Comparison of ENCODE assay signal across 23 cellular contexts in genomic region chr12:68789144-68789878, GRCh38. TPM values are rescaled to one million over a fixed set of nuclear protein-coding genes. Genes with fewer than 3 reads are reported as not detected.
A peak's percentile ranks its signal among the peaks of the same experiment; 100 is the strongest.
DNase-seq lines count a peak whose midpoint lies in the region; ATAC-seq, FAIRE-seq and TF ChIP-seq lines count a peak whose summit lies in the region.
"Had no signal": no experiment of that assay in that cellular context is flagged by ENCODE, and none has a peak within 500 bp of the region (broad histone marks: within the 10 kb centered on the region; RNA-seq: fewer than 3 reads in every experiment).

No MANE protein-coding gene starts in this region.

- FAIRE-seq in astrocyte (lab: Jason Lieb, UNC) = no peak
- FAIRE-seq: HTR-8/SVneo, K562 had no signal

- H3K27ac Mint-ChIP-seq in MCF 10A (ENCODE audit: low read depth, unreplicated experiment) (peak overlapping the region; percentile 63), astrocyte (ENCODE audit: unreplicated experiment) (peak overlapping the region; percentile 42)
- H3K27ac Mint-ChIP-seq in activated CD8-positive, alpha-beta memory T cell treated with anti-CD3 and anti-CD28 coated beads, Interleukin-2, amount 10 ng/mL, durations not matched to agents 7 days and 5 days = no peak overlapping the region
- H3K27ac Mint-ChIP-seq: GM23338 had no signal

- H3K9me3 ChIP-seq in breast epithelium (no peaks in the 10 kb centered on the region), astrocyte (ENCODE audit: insufficient read depth, low read depth, low read length) (no peaks in the 10 kb centered on the region), heart right ventricle (no peaks in the 10 kb centered on the region), esophagus squamous epithelium (no peaks in the 10 kb centered on the region)
- H3K9me3 ChIP-seq: SJCRH30 had no signal

- DNase-seq in MCF 10A (ENCODE audit: unreplicated experiment) = no peak
- no peak for DNase-seq in breast epithelium (ENCODE audit: low spot score in 2 of 2)
- no peak for DNase-seq in astrocyte (ENCODE audit: low read depth)
- DNase-seq in mesenteric fat pad (ENCODE audit: low spot score) = peak; percentile 55
- no peak for DNase-seq in activated CD8-positive, alpha-beta memory T cell treated with anti-CD3 and anti-CD28 coated beads, Interleukin-2, amount 10 ng/mL, durations not matched to agents 7 days and 5 days
- DNase-seq in heart right ventricle = no peak
- DNase-seq in activated CD4-positive, alpha-beta T cell treated with anti-CD3 and anti-CD28 coated beads, Interleukin-2, amount 50 U/mL, for 4 hours = no peak
- DNase-seq in esophagus squamous epithelium (lab: John Stamatoyannopoulos, UW) = no peak
- DNase-seq: 8988T, C1 segment of cervical spinal cord, DMS153, NCI-H1048, NCI-H146, NCI-H2081 treated with DMSO at 0.1 percent for 48 hours, NCI-H510A, NCI-H774, PC-9, SJCRH30 had no signal

- H3K4me1 Mint-ChIP-seq in MCF 10A (ENCODE audit: insufficient read depth, unreplicated experiment) = peaks cover 29% of the 10 kb centered on the region
- peaks cover 14% of the 10 kb centered on the region for H3K4me1 Mint-ChIP-seq in astrocyte (ENCODE audit: low read depth, unreplicated experiment)
- peaks cover 7% of the 10 kb centered on the region for H3K4me1 Mint-ChIP-seq in activated CD8-positive, alpha-beta memory T cell treated with anti-CD3 and anti-CD28 coated beads, Interleukin-2, amount 10 ng/mL, durations not matched to agents 7 days and 5 days

- H3K9me3 Mint-ChIP-seq in MCF 10A (ENCODE audit: unreplicated experiment) (no peaks in the 10 kb centered on the region), astrocyte (ENCODE audit: unreplicated experiment) (no peaks in the 10 kb centered on the region)
- no peaks in the 10 kb centered on the region for H3K9me3 Mint-ChIP-seq in activated CD8-positive, alpha-beta memory T cell treated with anti-CD3 and anti-CD28 coated beads, Interleukin-2, amount 10 ng/mL, durations not matched to agents 7 days and 5 days (ENCODE audit: low read depth)
- H3K9me3 Mint-ChIP-seq: GM23338 had no signal

- no peaks in the 10 kb centered on the region for H3K4me1 ChIP-seq in breast epithelium
- peaks cover 3% of the 10 kb centered on the region for H3K4me1 ChIP-seq in astrocyte (ENCODE audit: insufficient read depth, low read length)
- peaks cover 0 to 43% (median 5%) of the 10 kb centered on the region in 9 donors for H3K4me1 ChIP-seq in heart right ventricle
- H3K4me1 ChIP-seq in esophagus squamous epithelium = peaks cover 4 to 36% (median 30%) of the 10 kb centered on the region in 3 donors

- H3K27me3 ChIP-seq in breast epithelium = no peaks in the 10 kb centered on the region
- H3K27me3 ChIP-seq in astrocyte (ENCODE audit: insufficient read depth, low read length) = no peaks in the 10 kb centered on the region
- no peaks in the 10 kb centered on the region for H3K27me3 ChIP-seq in heart right ventricle
- no peaks in the 10 kb centered on the region for H3K27me3 ChIP-seq in esophagus squamous epithelium
- H3K27me3 ChIP-seq: SJCRH30 had no signal

- no peaks in the 10 kb centered on the region for H3K79me2 ChIP-seq in astrocyte (ENCODE audit: insufficient read depth, low read length)

- TF ChIP-seq CTCF in MCF 10A (IDR thresholded peaks at IDR 0.05; ENCODE audit: unreplicated experiment) = no peak
- TF ChIP-seq CTCF in breast epithelium (IDR thresholded peaks at IDR 0.05) = no peak
- no peak for TF ChIP-seq CTCF in astrocyte (IDR thresholded peaks at IDR 0.05; ENCODE audit: insufficient read depth, low read depth, low read length)
- TF ChIP-seq CTCF in heart right ventricle (IDR thresholded peaks at IDR 0.05) = no peak
- TF ChIP-seq CTCF in esophagus squamous epithelium (IDR thresholded peaks at IDR 0.05) = no peak

- H3K36me3 ChIP-seq in breast epithelium = no peaks in the 10 kb centered on the region
- no peaks in the 10 kb centered on the region for H3K36me3 ChIP-seq in astrocyte (ENCODE audit: insufficient read depth, low read length)
- H3K36me3 ChIP-seq in heart right ventricle = no peaks in the 10 kb centered on the region
- H3K36me3 ChIP-seq in esophagus squamous epithelium = no peaks in the 10 kb centered on the region
- H3K36me3 ChIP-seq: SJCRH30 had no signal

- H3K9ac ChIP-seq in astrocyte (ENCODE audit: low read length) = no peak overlapping the region

- H3K4me2 ChIP-seq in astrocyte (ENCODE audit: low read length) = no peak overlapping the region
- H3K4me2 ChIP-seq: GM23338, PC-9 had no signal

- 95 to 96% methylated on average over 14 of the region's 14 CpGs for WGBS in heart right ventricle, 2 donors
- 91 to 96% methylated on average over 11 to 14 of the region's 14 CpGs for WGBS in esophagus squamous epithelium, 2 donors

- H3K27ac ChIP-seq in breast epithelium = no peak overlapping the region
- no peak overlapping the region for H3K27ac ChIP-seq in astrocyte (ENCODE audit: low read depth, low read length)
- no peak overlapping the region for H3K27ac ChIP-seq in heart right ventricle
- no peak overlapping the region for H3K27ac ChIP-seq in esophagus squamous epithelium
- H3K27ac ChIP-seq: HL-60, PC-9, SJCRH30 had no signal

- no peak overlapping the region for H2AFZ ChIP-seq in astrocyte (ENCODE audit: low read depth, low read length)
- H2AFZ ChIP-seq: GM23338, PC-9 had no signal

- CTCF ChIA-PET in MCF 10A (lab: Yijun Ruan, JAX) = no interaction called here
- CTCF ChIA-PET in activated CD8-positive, alpha-beta memory T cell treated with anti-CD3 and anti-CD28 coated beads, Interleukin-2, amount 10 ng/mL, durations not matched to agents 7 days and 5 days (lab: Charles Lee) = no interaction called here

- H3K4me3 ChIP-seq in breast epithelium = no peak overlapping the region
- H3K4me3 ChIP-seq in astrocyte (ENCODE audit: insufficient read depth, low read depth, low read length) = no peak overlapping the region
- H3K4me3 ChIP-seq in heart right ventricle = no peak overlapping the region
- H3K4me3 ChIP-seq in esophagus squamous epithelium = no peak overlapping the region
- H3K4me3 ChIP-seq: GM23338, K562, PC-9, SJCRH30 had no signal

- ATAC-seq in activated CD8-positive, alpha-beta memory T cell treated with anti-CD3 and anti-CD28 coated beads, Interleukin-2, amount 10 ng/mL, durations not matched to agents 7 days and 5 days = no peak
- no peak for ATAC-seq in heart right ventricle
- ATAC-seq: GM23338, HCT116, K562 had no signal

- POLR2A ChIA-PET in MCF 10A (lab: Yijun Ruan, JAX) = interaction anchor here (0.7 to 9.9 kb wide), 4 partner anchors 11 to 43 kb away, joined by 3 to 185 read pairs (median 3); partner anchors contain the start of genes MDM2 and SLC35E3

- H3K4me3 Mint-ChIP-seq in MCF 10A (ENCODE audit: unreplicated experiment) (no peak overlapping the region), astrocyte (ENCODE audit: unreplicated experiment) (no peak overlapping the region)
- no peak overlapping the region for H3K4me3 Mint-ChIP-seq in activated CD8-positive, alpha-beta memory T cell treated with anti-CD3 and anti-CD28 coated beads, Interleukin-2, amount 10 ng/mL, durations not matched to agents 7 days and 5 days
- H3K4me3 Mint-ChIP-seq: GM23338 had no signal

- H3K36me3 Mint-ChIP-seq in MCF 10A (ENCODE audit: insufficient read depth, unreplicated experiment) (no peaks in the 10 kb centered on the region), astrocyte (ENCODE audit: low read depth, unreplicated experiment) (no peaks in the 10 kb centered on the region)
- H3K36me3 Mint-ChIP-seq in activated CD8-positive, alpha-beta memory T cell treated with anti-CD3 and anti-CD28 coated beads, Interleukin-2, amount 10 ng/mL, durations not matched to agents 7 days and 5 days = no peaks in the 10 kb centered on the region

- H3K27me3 Mint-ChIP-seq in MCF 10A (ENCODE audit: insufficient read depth, unreplicated experiment) = no peaks in the 10 kb centered on the region
- no peaks in the 10 kb centered on the region for H3K27me3 Mint-ChIP-seq in astrocyte (ENCODE audit: low read depth, unreplicated experiment)
- no peaks in the 10 kb centered on the region for H3K27me3 Mint-ChIP-seq in activated CD8-positive, alpha-beta memory T cell treated with anti-CD3 and anti-CD28 coated beads, Interleukin-2, amount 10 ng/mL, durations not matched to agents 7 days and 5 days

- H4K20me1 ChIP-seq in astrocyte (ENCODE audit: insufficient read depth, low read length) = no peaks in the 10 kb centered on the region

- TF ChIP-seq POLR2A in breast epithelium (IDR thresholded peaks at IDR 0.05) = no peak
- no peak for TF ChIP-seq POLR2A in esophagus squamous epithelium (IDR thresholded peaks at IDR 0.05)

- intact Hi-C loops in MCF 10A (cut with micrococcal nuclease) = no loop called here
- intact Hi-C loops in breast epithelium (cut with DNase I; ENCODE audit: low total_unique reads) = no loop called here
- intact Hi-C loops in heart right ventricle (cut with DNase I) = no loop called here
- intact Hi-C loops in esophagus squamous epithelium (cut with DNase I) = no loop called here

- no TSS peak for BruUV-seq in MCF 10A (replicated peaks; lab: Mats Ljungman, UMichigan)

RNA-seq across cellular contexts. Expression of gene MDM2, which starts 18.7 kb away (rescaled TPM):
- total RNA-seq in MCF 10A (2022) (353 and 383 TPM in 2 replicates), breast epithelium (10 to 100 TPM; 69.4 to 73.3 (median 71.8) TPM), astrocyte (692 and 828 TPM in 2 replicates), mesenteric fat pad (99.5 TPM), heart right ventricle (10 to 100 TPM; 40.1 to 59.1 (median 47.1) TPM), esophagus squamous epithelium (10 to 100 TPM; 46.5 to 87.1 (median 67.9) TPM)
- total RNA-seq in activated CD8-positive, alpha-beta memory T cell treated with anti-CD3 and anti-CD28 coated beads, Interleukin-2, amount 10 ng/mL, durations not matched to agents 7 days and 5 days = 100 to 1,000 TPM; 235 to 253 TPM
- 10 to 100 TPM; 15.9 to 95.5 TPM for polyA plus RNA-seq in heart right ventricle

RNA-seq across cellular contexts. Expression of gene SLC35E3, which starts 43.3 kb away (rescaled TPM):
- total RNA-seq in MCF 10A (2022) = 7.3 and 7.6 TPM in 2 replicates
- total RNA-seq in breast epithelium = 10 to 100 TPM in 2 of 3 donors, 1 to 10 TPM in 1; 5.8 to 12.1 (median 10.5) TPM
- 10.0 and 14.6 TPM in 2 replicates for total RNA-seq in astrocyte
- total RNA-seq in mesenteric fat pad = 8.7 TPM
- 10 to 100 TPM; 10.3 to 10.8 TPM for total RNA-seq in activated CD8-positive, alpha-beta memory T cell treated with anti-CD3 and anti-CD28 coated beads, Interleukin-2, amount 10 ng/mL, durations not matched to agents 7 days and 5 days
- 1 to 10 TPM; 4.3 to 8.9 (median 6.6) TPM for total RNA-seq in heart right ventricle
- 1 to 10 TPM; 1.8 to 5.8 TPM for polyA plus RNA-seq in heart right ventricle
- 1 to 10 TPM; 2.2 to 8.5 (median 4.6) TPM for total RNA-seq in esophagus squamous epithelium
